24 cellular contexts compared by ENCODE assay signal in genomic region chrX:33188286-33188685, GRCh38. TPM values are rescaled to one million over a fixed set of nuclear protein-coding genes. Genes with fewer than 3 reads are reported as not detected.
DNase-seq lines count a peak whose midpoint lies in the region; ATAC-seq and TF ChIP-seq lines count a peak whose summit lies in the region.
"Had no signal": no experiment of that assay in that cellular context is flagged by ENCODE, and none has a peak within 500 bp of the region (broad histone marks: within the 10 kb centered on the region; RNA-seq: fewer than 3 reads in every experiment).

No MANE protein-coding gene starts in this region.

- no peak overlapping the region for H3K4me3 ChIP-seq in heart right ventricle
- H3K4me3 ChIP-seq: K562, smooth muscle cell had no signal

- no peaks in the 10 kb centered on the region for H3K27me3 Mint-ChIP-seq in central memory CD8-positive, alpha-beta T cell
- no peaks in the 10 kb centered on the region for H3K27me3 Mint-ChIP-seq in mesothelial cell of epicardium (ENCODE audit: low read depth)
- H3K27me3 Mint-ChIP-seq: activated CD4-positive, alpha-beta T cell treated with anti-CD3 and anti-CD28 coated beads, Interleukin-2, amount 10 ng/mL, durations not matched to agents 7 days and 5 days; activated naive CD8-positive, alpha-beta T cell treated with anti-CD3 and anti-CD28 coated beads, Interleukin-2, amount 50 U/mL, for 24 hours; stimulated activated naive CD8-positive, alpha-beta T cell treated with anti-CD3 and anti-CD28 coated beads, Interleukin-15, amount 100 ng/mL, for 72 hours had no signal

- intact Hi-C loops in heart right ventricle (cut with DNase I) = no loop called here

- no peaks in the 10 kb centered on the region for H3K27me3 ChIP-seq in heart right ventricle

- 17 to 30% methylated on average over 3 of the region's 3 CpGs for WGBS in heart right ventricle, 2 donors

- no peaks in the 10 kb centered on the region for H3K9me3 Mint-ChIP-seq in central memory CD8-positive, alpha-beta T cell
- H3K9me3 Mint-ChIP-seq in mesothelial cell of epicardium = peaks cover 5% of the 10 kb centered on the region
- H3K9me3 Mint-ChIP-seq: activated CD4-positive, alpha-beta T cell treated with anti-CD3 and anti-CD28 coated beads, Interleukin-2, amount 10 ng/mL, durations not matched to agents 7 days and 5 days; activated naive CD8-positive, alpha-beta T cell treated with anti-CD3 and anti-CD28 coated beads, Interleukin-2, amount 50 U/mL, for 24 hours; nephron progenitor cell; stimulated activated naive CD8-positive, alpha-beta T cell treated with anti-CD3 and anti-CD28 coated beads, Interleukin-15, amount 100 ng/mL, for 72 hours; type B pancreatic cell had no signal

- no peaks in the 10 kb centered on the region for H3K36me3 ChIP-seq in heart right ventricle

- no peak overlapping the region for H3K4me3 Mint-ChIP-seq in central memory CD8-positive, alpha-beta T cell
- no peak overlapping the region for H3K4me3 Mint-ChIP-seq in mesothelial cell of epicardium
- H3K4me3 Mint-ChIP-seq: activated CD4-positive, alpha-beta T cell treated with anti-CD3 and anti-CD28 coated beads, Interleukin-2, amount 10 ng/mL, durations not matched to agents 7 days and 5 days; activated naive CD8-positive, alpha-beta T cell treated with anti-CD3 and anti-CD28 coated beads, Interleukin-2, amount 50 U/mL, for 24 hours; nephron progenitor cell; stimulated activated naive CD8-positive, alpha-beta T cell treated with anti-CD3 and anti-CD28 coated beads, Interleukin-15, amount 100 ng/mL, for 72 hours; type B pancreatic cell had no signal

- peak; percentile 1 for DNase-seq in NCI-H345 (lab: John Stamatoyannopoulos, UW)
- no peak for DNase-seq in NCI-H345 treated with DMSO at 0.1 percent for 48 hours (lab: John Stamatoyannopoulos, UW; ENCODE audit: unreplicated experiment)
- no peak for DNase-seq in central memory CD8-positive, alpha-beta T cell (ENCODE audit: low spot score in 2 of 2)
- no peak for DNase-seq in mesothelial cell of epicardium (ENCODE audit: low spot score in 2 of 2, unreplicated experiment in 2 of 2)
- no peak for DNase-seq in heart right ventricle
- no peak for DNase-seq in KG1 (lab: John Stamatoyannopoulos, UW)
- DNase-seq: activated CD4-positive, alpha-beta T cell treated with anti-CD3 and anti-CD28 coated beads, Interleukin-2, amount 10 ng/mL, durations not matched to agents 7 days and 5 days; activated effector memory CD4-positive, alpha-beta T cell treated with Interleukin-2 at 50 U/mL for 16 hours; activated naive CD8-positive, alpha-beta T cell treated with anti-CD3 and anti-CD28 coated beads, Interleukin-2, amount 50 U/mL, for 24 hours; AML-193; dermis blood vessel endothelial cell; DMS79; left cardiac atrium; NCI-H774; nephron progenitor cell; SIG-M5; stimulated activated CD4-positive, alpha-beta T cell treated with anti-CD3 and anti-CD28 coated beads, Interleukin-2, amount 100 ng/mL, for 48 hours; stimulated activated naive CD8-positive, alpha-beta T cell treated with anti-CD3 and anti-CD28 coated beads, Interleukin-15, amount 100 ng/mL, for 72 hours had no signal

- H3K36me3 Mint-ChIP-seq in central memory CD8-positive, alpha-beta T cell (ENCODE audit: insufficient read depth) = no peaks in the 10 kb centered on the region
- no peaks in the 10 kb centered on the region for H3K36me3 Mint-ChIP-seq in mesothelial cell of epicardium
- H3K36me3 Mint-ChIP-seq: type B pancreatic cell had no signal

- ATAC-seq in central memory CD8-positive, alpha-beta T cell (replicated peaks; ENCODE audit: extremely low read depth, poor library complexity, severe bottlenecking) = no peak
- no peak for ATAC-seq in GM18870 (IDR thresholded peaks at IDR 0.05; ENCODE audit: unreplicated experiment)
- no peak for ATAC-seq in heart right ventricle
- no peak for ATAC-seq in HG03565 (IDR thresholded peaks at IDR 0.05; ENCODE audit: unreplicated experiment)
- ATAC-seq: activated naive CD8-positive, alpha-beta T cell treated with anti-CD3 and anti-CD28 coated beads, Interleukin-2, amount 50 U/mL, for 24 hours; K562; left cardiac atrium; stimulated activated naive CD8-positive, alpha-beta T cell treated with anti-CD3 and anti-CD28 coated beads, Interleukin-15, amount 100 ng/mL, for 72 hours had no signal

- H3K27ac Mint-ChIP-seq in central memory CD8-positive, alpha-beta T cell (ENCODE audit: low read depth) = peak overlapping the region; percentile 68
- peak overlapping the region; percentile 13 for H3K27ac Mint-ChIP-seq in mesothelial cell of epicardium
- H3K27ac Mint-ChIP-seq: activated CD4-positive, alpha-beta T cell treated with anti-CD3 and anti-CD28 coated beads, Interleukin-2, amount 10 ng/mL, durations not matched to agents 7 days and 5 days; activated naive CD8-positive, alpha-beta T cell treated with anti-CD3 and anti-CD28 coated beads, Interleukin-2, amount 50 U/mL, for 24 hours; nephron progenitor cell; stimulated activated naive CD8-positive, alpha-beta T cell treated with anti-CD3 and anti-CD28 coated beads, Interleukin-15, amount 100 ng/mL, for 72 hours; type B pancreatic cell had no signal

- H3K9me3 ChIP-seq in heart right ventricle = no peaks in the 10 kb centered on the region

- TF ChIP-seq CTCF in mesothelial cell of epicardium (IDR thresholded peaks at IDR 0.05; ENCODE audit: unreplicated experiment) (no peak), heart right ventricle (IDR thresholded peaks at IDR 0.05) (no peak)

- no peak overlapping the region for H3K27ac ChIP-seq in heart right ventricle
- H3K27ac ChIP-seq: 22Rv1 had no signal

- peaks cover 0 to 35% (median 4%) of the 10 kb centered on the region in 9 donors for H3K4me1 ChIP-seq in heart right ventricle

- H3K4me1 Mint-ChIP-seq in central memory CD8-positive, alpha-beta T cell = no peaks in the 10 kb centered on the region
- H3K4me1 Mint-ChIP-seq in mesothelial cell of epicardium = peaks cover 34% of the 10 kb centered on the region
- H3K4me1 Mint-ChIP-seq: activated CD4-positive, alpha-beta T cell treated with anti-CD3 and anti-CD28 coated beads, Interleukin-2, amount 10 ng/mL, durations not matched to agents 7 days and 5 days; activated naive CD8-positive, alpha-beta T cell treated with anti-CD3 and anti-CD28 coated beads, Interleukin-2, amount 50 U/mL, for 24 hours; stimulated activated naive CD8-positive, alpha-beta T cell treated with anti-CD3 and anti-CD28 coated beads, Interleukin-15, amount 100 ng/mL, for 72 hours had no signal

RNA-seq across cellular contexts. Expression of gene DMD, which starts 23.1 kb away (rescaled TPM):
- total RNA-seq in mesothelial cell of epicardium (76.4 to 96.0 TPM (median 79.4 TPM) in 3 replicates), heart right ventricle (100 to 1,000 TPM; 126 to 228 (median 191) TPM)
- 10 to 100 TPM; 28.5 to 41.9 TPM for polyA plus RNA-seq in heart right ventricle
